In genomic region chr9:96320749-96321280, GRCh38 we compare ENCODE assay signal across 1 cellular context.
TF ChIP-seq lines count a peak whose summit lies in the region.

No MANE protein-coding gene starts in this region.

TF ChIP-seq in WTC11, 78 proteins besides CTCF, POLR2A, EP300 and RAD21 (continued from another document):
- no peak for TF ChIP-seq E2F5 (CRISPR knock-in tag; IDR thresholded peaks at IDR 0.05)
- no peak for TF ChIP-seq RELA (CRISPR knock-in tag; IDR thresholded peaks at IDR 0.05; ENCODE audit: borderline replicate concordance)
- TF ChIP-seq USF1 (CRISPR knock-in tag; IDR thresholded peaks at IDR 0.05) = no peak
- TF ChIP-seq FOXP4 (CRISPR knock-in tag; IDR thresholded peaks at IDR 0.05) = no peak
- no peak for TF ChIP-seq MLX (CRISPR knock-in tag; IDR thresholded peaks at IDR 0.05)
